ENCODE assay signal across 30 cellular contexts in the genomic region with DNA sequence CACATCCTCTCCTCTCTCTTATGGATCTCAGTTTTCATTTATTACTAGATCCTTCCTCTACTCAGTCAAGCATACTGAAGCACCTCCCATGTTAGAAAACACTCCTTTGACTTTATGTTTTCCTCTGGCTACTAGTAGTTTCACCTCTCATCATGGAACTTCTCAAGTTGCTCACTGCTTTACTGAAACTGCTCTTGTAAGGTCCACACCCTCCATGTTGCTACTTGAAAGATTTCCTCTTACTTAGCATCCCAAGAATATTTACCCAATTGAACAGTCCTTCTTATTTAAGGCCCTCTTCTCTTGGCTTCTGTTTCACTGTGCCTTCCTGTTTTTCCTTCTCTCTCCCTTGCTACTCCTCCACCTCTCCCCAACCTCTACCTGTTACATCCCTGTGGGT.
"Had no signal": no experiment of that assay in that cellular context is flagged by ENCODE, and none has a peak within 500 bp of the region (broad histone marks: within the 10 kb centered on the region; RNA-seq: fewer than 3 reads in every experiment).

No MANE protein-coding gene starts in this region.

- FAIRE-seq: RCC 7860 had no signal

- H3K9ac ChIP-seq: KMS-11 had no signal

- H3K4me3 ChIP-seq: PC-9 had no signal

- DNase-seq: activated B cell treated with CpG ODN at 0.5 μM for 24 hours; activated CD4-positive, alpha-beta T cell treated with anti-CD3 and anti-CD28 coated beads for 48 hours; activated CD4-positive, alpha-beta T cell treated with anti-CD3 and anti-CD28 coated beads, Interleukin-2, amount 50 U/mL, for 4 hours; activated CD4-positive, CD25-positive, alpha-beta regulatory T cell treated with anti-CD3 and anti-CD28 coated beads, Interleukin-2, amount 50 U/mL, for 72 hours; activated CD8-positive, alpha-beta T cell treated with anti-CD3 and anti-CD28 coated beads for 36 hours; activated gamma-delta T cell; activated naive CD4-positive, alpha-beta T cell treated with Interleukin-2 at 50 U/mL for 16 hours; activated naive CD8-positive, alpha-beta T cell treated with anti-CD3 and anti-CD28 coated beads, Interleukin-2, amount 10 ng/mL, durations not matched to agents 7 days and 5 days; activated T-cell treated with anti-CD3 and anti-CD28 coated beads, Interleukin-2, amount 50 U/mL, for 24 hours; amygdala; caudate nucleus; NCI-H1092 treated with DMSO at 0.1 percent for 48 hours; NCI-H1417; NCI-H146; NCI-H187; NCI-H2029 treated with DMSO at 0.1 percent for 48 hours; NCI-H2107; NCI-H345; NCI-H524 treated with DMSO at 0.1 percent for 48 hours; NCI-H748 treated with DMSO at 0.1 percent for 48 hours; NK-92 treated with Interleukin-12 subunit alpha and Interleukin-12 subunit beta, amount 100 ng/mL, for 24 hours; PC-9; SW 1271; T-helper 1 cell; T-helper 2 cell; T-helper 9 cell had no signal

- ATAC-seq: activated CD8-positive, alpha-beta T cell treated with anti-CD3 and anti-CD28 coated beads for 36 hours had no signal

- H3K27ac ChIP-seq: KMS-11, PC-9, RWPE1, VCaP had no signal
